In genomic region chr2:231709636-231709980, GRCh38 we compare ENCODE assay signal across 8 cellular contexts. TPM values are rescaled to one million over a fixed set of nuclear protein-coding genes. Genes with fewer than 3 reads are reported as not detected.
DNase-seq lines count a peak whose midpoint lies in the region; ATAC-seq and TF ChIP-seq lines count a peak whose summit lies in the region.

No MANE protein-coding gene starts in this region.

- ATAC-seq in upper lobe of right lung, result no peak
- ATAC-seq in HG03469 (IDR thresholded peaks at IDR 0.05; ENCODE audit: unreplicated experiment), result no peak
- no peak for ATAC-seq in HG03521 (IDR thresholded peaks at IDR 0.05; ENCODE audit: unreplicated experiment)

- peak overlapping the region; percentile 60 for H3K4me3 ChIP-seq in mucosa of stomach (ENCODE audit: low read length)
- peak overlapping the region; percentile 99 for H3K4me3 ChIP-seq in upper lobe of right lung

- intact Hi-C loops in upper lobe of right lung (cut with DNase I), result no loop called here

- H3K9ac ChIP-seq in mucosa of stomach (ENCODE audit: low read length), result peak overlapping the region; percentile 97

- H3K36me3 ChIP-seq in mucosa of stomach (ENCODE audit: control insufficient read depth, insufficient read depth, low read length), result peaks cover 12% of the 10 kb centered on the region
- H3K36me3 ChIP-seq in upper lobe of right lung, result peaks cover 22% of the 10 kb centered on the region

- DNase-seq in NCI-H2227 (lab: John Stamatoyannopoulos, UW; ENCODE audit: unreplicated experiment) (peak; percentile 63), NCI-H2227 treated with DMSO at 0.1 percent for 48 hours (lab: John Stamatoyannopoulos, UW) (no peak), T-helper 22 cell (ENCODE audit: low read depth) (peak; percentile 11), ecto neural progenitor cell (ENCODE audit: low spot score) (peak; percentile 69), upper lobe of right lung (peak; percentile 83)

- H3K4me1 ChIP-seq in mucosa of stomach (ENCODE audit: control insufficient read depth, insufficient read depth, low read length) (peaks cover 31% of the 10 kb centered on the region), upper lobe of right lung (peaks cover 30% of the 10 kb centered on the region)

- no peak for TF ChIP-seq CTCF in upper lobe of right lung (IDR thresholded peaks at IDR 0.05)

- H3K27ac ChIP-seq in upper lobe of right lung, result peak overlapping the region; percentile 99

- H3K9me3 ChIP-seq in mucosa of stomach (ENCODE audit: control insufficient read depth, low read length) (no peaks in the 10 kb centered on the region), upper lobe of right lung (no peaks in the 10 kb centered on the region)

- H3K27me3 ChIP-seq in mucosa of stomach (ENCODE audit: control insufficient read depth, insufficient read depth, low read length) (no peaks in the 10 kb centered on the region), upper lobe of right lung (no peaks in the 10 kb centered on the region)

RNA-seq across cellular contexts. Expression of gene PTMA, which starts 1.3 kb away (rescaled TPM):
- 744 TPM for total RNA-seq in upper lobe of right lung
